Comparison of ENCODE assay signal across 9 cellular contexts in genomic region chr20:59455392-59456341, GRCh38.
DNase-seq lines count a peak whose midpoint lies in the region; ATAC-seq, FAIRE-seq and TF ChIP-seq lines count a peak whose summit lies in the region.
"Had no signal": no experiment of that assay in that cellular context is flagged by ENCODE, and none has a peak within 500 bp of the region (broad histone marks: within the 10 kb centered on the region; RNA-seq: fewer than 3 reads in every experiment).

No MANE protein-coding gene starts in this region.

- no peaks in the 10 kb centered on the region for H3K4me1 ChIP-seq in transverse colon
- H3K4me1 ChIP-seq in effector memory CD4-positive, alpha-beta T cell (ENCODE audit: control insufficient read depth, insufficient read depth, low read length, poor library complexity, severe bottlenecking) = no peaks in the 10 kb centered on the region

- H3K27ac ChIP-seq in transverse colon = no peak overlapping the region
- H3K27ac ChIP-seq in effector memory CD4-positive, alpha-beta T cell (ENCODE audit: insufficient read depth, low read length, poor library complexity, severe bottlenecking) = no peak overlapping the region
- H3K27ac ChIP-seq: epithelial cell of prostate had no signal

- TF ChIP-seq EP300 in transverse colon (IDR thresholded peaks at IDR 0.05; ENCODE audit: low read depth) = no peak

- intact Hi-C loops in transverse colon (cut with DNase I; ENCODE audit: low total_unique reads) = no loop called here

- peak; percentile 97 for FAIRE-seq in islet of Langerhans (lab: Jason Lieb, UNC)

- H3K27me3 ChIP-seq in transverse colon = no peaks in the 10 kb centered on the region
- H3K27me3 ChIP-seq in effector memory CD4-positive, alpha-beta T cell (replicated peaks; ENCODE audit: control insufficient read depth, insufficient read depth, low read length, poor library complexity, severe bottlenecking) = no peaks in the 10 kb centered on the region

- in situ Hi-C loops in transverse colon (cut with MboI; ENCODE audit: low pct_ligation_motif_present in 1 of 4, low pct_unique_long_range_greater_than_20kb in 1 of 4, low sequenced_read_pairs in 3 of 4) = loop anchor here in 2 of 4 donors (25.0 kb wide), 2 partner anchors 593 to 1218 kb away; partner anchors contain the start of genes ANKRD60 (in 1 of the 2), GNAS (in 1 of the 2) and GNAS-AS1 (in 1 of the 2)

- H3K36me3 ChIP-seq in transverse colon = no peaks in the 10 kb centered on the region
- H3K36me3 ChIP-seq in effector memory CD4-positive, alpha-beta T cell (ENCODE audit: control insufficient read depth, insufficient read depth, low read length) = no peaks in the 10 kb centered on the region

- ATAC-seq in HG03045 (IDR thresholded peaks at IDR 0.05; ENCODE audit: unreplicated experiment) (no peak), HG02571 (IDR thresholded peaks at IDR 0.05; ENCODE audit: unreplicated experiment) (no peak)

- H3K4me3 ChIP-seq in transverse colon = no peak overlapping the region
- H3K4me3 ChIP-seq in effector memory CD4-positive, alpha-beta T cell (ENCODE audit: insufficient read depth, low read depth, low read length, poor library complexity, severe bottlenecking) = no peak overlapping the region

- TF ChIP-seq CTCF in transverse colon (IDR thresholded peaks at IDR 0.05) = peak; percentile 53 to 66 (median 53)

- peak; percentile 5 for DNase-seq in CD1c-positive myeloid dendritic cell (ENCODE audit: extremely low spot score)
- peak; percentile 39 for DNase-seq in HuH-7.5 (ENCODE audit: low spot score)
- peak; percentile 48 for DNase-seq in astrocyte of the hippocampus (ENCODE audit: low read depth, low spot score)
- DNase-seq in transverse colon = no peak
- no peak for DNase-seq in effector memory CD4-positive, alpha-beta T cell

- H3K9me3 ChIP-seq in transverse colon = no peaks in the 10 kb centered on the region
- H3K9me3 ChIP-seq in effector memory CD4-positive, alpha-beta T cell (ENCODE audit: control insufficient read depth, low read length) = no peaks in the 10 kb centered on the region

- no peak for TF ChIP-seq POLR2A in transverse colon (IDR thresholded peaks at IDR 0.05)

- WGBS in transverse colon (ENCODE audit: low coverage in 1 of 2), 2 donors = 15 to 22% methylated on average over 5 to 8 of the region's 8 CpGs

Comparison
In these comparisons a context has a peak if more than half of its experiments do, and no peak if none do; other contexts are left out.
1. DNase-seq: peak in CD1c-positive myeloid dendritic cell (single experiment), HuH-7.5 (single experiment) and astrocyte of the hippocampus (single experiment); none in transverse colon (single experiment) and effector memory CD4-positive, alpha-beta T cell (0 of 3).